21 cellular contexts compared by ENCODE assay signal in the genomic region with DNA sequence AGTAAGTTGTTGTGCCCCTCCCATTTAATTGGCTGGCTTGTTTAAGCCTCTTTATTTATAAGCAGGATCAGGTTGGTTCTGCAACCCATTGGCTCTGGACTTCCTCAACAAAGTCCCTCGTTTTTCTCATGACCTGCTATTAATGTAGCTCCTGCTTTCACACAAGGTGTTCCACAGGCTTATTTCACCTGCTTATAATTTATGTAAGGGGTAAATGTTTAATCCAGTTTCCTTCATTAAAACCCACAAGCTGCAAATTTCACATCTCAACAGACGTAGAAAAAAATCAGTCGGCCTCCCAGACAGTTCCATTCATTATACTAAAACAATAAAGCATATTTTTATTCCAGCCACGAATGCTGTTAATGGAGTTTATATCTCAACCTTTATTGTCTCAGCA.
"Had no signal": no experiment of that assay in that cellular context is flagged by ENCODE, and none has a peak within 500 bp of the region (broad histone marks: within the 10 kb centered on the region; RNA-seq: fewer than 3 reads in every experiment).

No MANE protein-coding gene starts in this region.

- H3K4me2 ChIP-seq: hepatocyte had no signal

- FAIRE-seq: colon had no signal

- H3K27me3 ChIP-seq: dorsolateral prefrontal cortex, foreskin keratinocyte, gastroesophageal sphincter, heart left ventricle, hepatocyte, neutrophil, pancreas, sigmoid colon, stomach, tibial artery had no signal

- H3K9me3 ChIP-seq: neutrophil, pancreas, sigmoid colon, tibial artery had no signal

- H3K27ac ChIP-seq: foreskin keratinocyte, gastroesophageal sphincter, hepatocyte, neutrophil, pancreas, sigmoid colon, stomach, tibial artery had no signal

- H3K4me1 ChIP-seq: foreskin keratinocyte, sigmoid colon, tibial artery had no signal

- H3K36me3 ChIP-seq: gastroesophageal sphincter, heart left ventricle, neutrophil, pancreas, sigmoid colon, stomach, tibial artery had no signal

- ATAC-seq: esophagus mucosa; foreskin keratinocyte; gastroesophageal sphincter; heart left ventricle; natural killer cell; right cardiac atrium; stimulated activated effector memory CD8-positive, alpha-beta T cell treated with anti-CD3 and anti-CD28 coated beads, Interleukin-12 subunit alpha, Interleukin-12 subunit beta, amount 100 ng/mL, for 72 hours had no signal

- H3K4me3 ChIP-seq: dorsolateral prefrontal cortex, gastroesophageal sphincter, heart left ventricle, hepatocyte, lung, pancreas, sigmoid colon, stomach, tibial artery had no signal

- DNase-seq: dorsolateral prefrontal cortex; effector CD4-positive, alpha-beta T cell; foreskin keratinocyte; heart left ventricle; kidney glomerular epithelial cell; natural killer cell; pancreas; right cardiac atrium; sigmoid colon; stimulated activated CD4-positive, alpha-beta T cell treated with anti-CD3 and anti-CD28 coated beads, Interleukin-2, amount 100 ng/mL, for 24 hours; stimulated activated CD4-positive, alpha-beta T cell treated with anti-CD3 and anti-CD28 coated beads, Interleukin-4, amount 100 ng/mL, for 24 hours; stimulated activated naive CD4-positive, alpha-beta T cell treated with Interleukin-2 at 50 U/mL for 16 hours; stomach; tibial artery had no signal
